In the genomic region with DNA sequence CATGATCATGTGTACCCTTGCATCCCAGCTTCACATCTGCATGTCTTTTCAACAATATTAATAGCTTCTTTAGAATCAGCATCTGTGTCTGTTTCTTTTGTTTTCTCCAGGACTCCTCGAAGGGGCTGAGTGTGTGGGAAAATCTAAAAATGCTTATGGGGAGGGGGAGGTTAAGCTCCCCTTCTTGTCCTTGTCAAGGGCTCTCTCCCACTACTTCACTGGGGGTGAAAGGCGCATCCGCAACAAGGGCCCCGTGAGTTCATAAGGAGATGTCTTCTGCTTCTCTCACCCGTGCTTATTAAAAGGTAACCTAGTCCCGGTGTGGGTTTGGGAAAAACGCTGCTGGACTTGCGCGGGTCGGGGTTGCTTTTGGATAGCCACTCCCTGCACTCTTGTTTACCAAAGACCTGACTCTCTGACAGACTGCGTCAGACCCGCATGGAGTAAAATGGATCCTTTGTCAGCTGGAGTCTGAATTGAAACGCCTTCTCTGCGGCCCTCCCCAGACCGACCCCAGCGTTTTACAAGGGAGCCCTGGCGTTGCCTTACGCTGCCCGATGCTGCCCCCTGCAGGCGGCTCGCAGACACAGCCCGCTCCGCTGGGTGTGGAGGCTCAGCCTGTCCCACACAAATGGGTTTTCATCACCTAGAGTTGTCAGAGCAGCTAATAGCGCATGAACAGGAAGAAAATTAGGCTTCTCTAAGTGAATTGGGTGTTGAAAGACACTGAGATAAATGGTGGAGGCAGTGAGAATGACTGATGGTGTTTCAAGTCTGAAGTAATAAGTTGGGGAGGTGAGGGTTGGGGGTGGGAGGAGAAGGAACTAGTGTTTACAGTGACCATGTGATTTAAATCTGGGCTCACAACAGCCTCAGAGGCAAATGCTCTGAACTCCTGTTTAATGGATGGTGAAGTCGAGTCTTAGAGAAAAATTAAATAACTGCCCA, we compare ENCODE assay signal across 1 cellular context.
A peak's percentile ranks its signal among the peaks of the same experiment; 100 is the strongest.
TF ChIP-seq lines count a peak whose summit lies in the region.

No MANE protein-coding gene starts in this region.

TF ChIP-seq in HEK293, 187 proteins besides CTCF, POLR2A, EP300 and RAD21 (continued from another document and continues in another):
- TF ChIP-seq, protein P1, sequence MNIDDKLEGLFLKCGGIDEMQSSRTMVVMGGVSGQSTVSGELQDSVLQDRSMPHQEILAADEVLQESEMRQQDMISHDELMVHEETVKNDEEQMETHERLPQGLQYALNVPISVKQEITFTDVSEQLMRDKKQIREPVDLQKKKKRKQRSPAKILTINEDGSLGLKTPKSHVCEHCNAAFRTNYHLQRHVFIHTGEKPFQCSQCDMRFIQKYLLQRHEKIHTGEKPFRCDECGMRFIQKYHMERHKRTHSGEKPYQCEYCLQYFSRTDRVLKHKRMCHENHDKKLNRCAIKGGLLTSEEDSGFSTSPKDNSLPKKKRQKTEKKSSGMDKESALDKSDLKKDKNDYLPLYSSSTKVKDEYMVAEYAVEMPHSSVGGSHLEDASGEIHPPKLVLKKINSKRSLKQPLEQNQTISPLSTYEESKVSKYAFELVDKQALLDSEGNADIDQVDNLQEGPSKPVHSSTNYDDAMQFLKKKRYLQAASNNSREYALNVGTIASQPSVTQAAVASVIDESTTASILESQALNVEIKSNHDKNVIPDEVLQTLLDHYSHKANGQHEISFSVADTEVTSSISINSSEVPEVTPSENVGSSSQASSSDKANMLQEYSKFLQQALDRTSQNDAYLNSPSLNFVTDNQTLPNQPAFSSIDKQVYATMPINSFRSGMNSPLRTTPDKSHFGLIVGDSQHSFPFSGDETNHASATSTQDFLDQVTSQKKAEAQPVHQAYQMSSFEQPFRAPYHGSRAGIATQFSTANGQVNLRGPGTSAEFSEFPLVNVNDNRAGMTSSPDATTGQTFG (tag by site-specific recombination; IDR thresholded peaks at IDR 0.05; ENCODE audit: borderline replicate concordance), result no peak
- TF ChIP-seq REPIN1 (tag by site-specific recombination; IDR thresholded peaks at IDR 0.05; ENCODE audit: low read depth) (no peak), ZNF501 (tag by site-specific recombination; IDR thresholded peaks at IDR 0.05) (peak; percentile 72; the same call in 1 of the 2 replicates), ZNF311 (tag by site-specific recombination; IDR thresholded peaks at IDR 0.05; ENCODE audit: borderline replicate concordance) (no peak), ZNF24 (tag by site-specific recombination; IDR thresholded peaks at IDR 0.05) (no peak), SCRT1 (tag by site-specific recombination; IDR thresholded peaks at IDR 0.05; ENCODE audit: borderline replicate concordance) (no peak), ZNF561 (tag by site-specific recombination; IDR thresholded peaks at IDR 0.05; ENCODE audit: borderline replicate concordance) (peak; percentile 28), ZNF585B (tag by site-specific recombination; IDR thresholded peaks at IDR 0.05) (no peak), ZNF350 (tag by site-specific recombination; IDR thresholded peaks at IDR 0.05) (no peak), KLF7 (tag by site-specific recombination; IDR thresholded peaks at IDR 0.05; ENCODE audit: borderline replicate concordance) (no peak), ZNF513 (tag by site-specific recombination; IDR thresholded peaks at IDR 0.05) (no peak), ZNF621 (tag by site-specific recombination; IDR thresholded peaks at IDR 0.05) (no peak), ZSCAN4 (tag by site-specific recombination; IDR thresholded peaks at IDR 0.05) (no peak), ZNF292 (tag by site-specific recombination; IDR thresholded peaks at IDR 0.05; ENCODE audit: borderline replicate concordance, low read depth) (no peak), SP2 (tag by site-specific recombination; IDR thresholded peaks at IDR 0.05) (peak; percentile 41), ZNF654 (tag by site-specific recombination; IDR thresholded peaks at IDR 0.05; ENCODE audit: low read depth) (peak; percentile 94), ZNF558 (tag by site-specific recombination; IDR thresholded peaks at IDR 0.05) (no peak), HIC1 (tag by site-specific recombination; IDR thresholded peaks at IDR 0.05) (no peak), ZNF174 (tag by site-specific recombination; IDR thresholded peaks at IDR 0.05) (no peak), ZIC2 (tag by site-specific recombination; IDR thresholded peaks at IDR 0.05) (peak; percentile 72), OSR2 (tag by site-specific recombination; IDR thresholded peaks at IDR 0.05) (no peak), HOXD13 (CRISPR knock-in tag; IDR thresholded peaks at IDR 0.05; ENCODE audit: borderline replicate concordance) (peak; percentile 81; the same call in 1 of the 2 replicates), SETDB1 (IDR thresholded peaks at IDR 0.05; ENCODE audit: insufficient read length, low read length) (no peak), HOXA7 (CRISPR knock-in tag; IDR thresholded peaks at IDR 0.05; ENCODE audit: borderline replicate concordance) (no peak), IKZF3 (tag by site-specific recombination; IDR thresholded peaks at IDR 0.05) (no peak), ZNF266 (tag by site-specific recombination; IDR thresholded peaks at IDR 0.05; ENCODE audit: low read depth) (no peak), ZNF169 (tag by site-specific recombination; IDR thresholded peaks at IDR 0.05) (no peak), ZNF26 (tag by site-specific recombination; IDR thresholded peaks at IDR 0.05) (no peak), ZBTB26 (tag by site-specific recombination; optimal IDR thresholded peaks at IDR 0.05) (no peak), GLIS1 (tag by site-specific recombination; IDR thresholded peaks at IDR 0.05) (peak; percentile 73), ZNF701 (tag by site-specific recombination; IDR thresholded peaks at IDR 0.05) (no peak), TRIM28 (IDR thresholded peaks at IDR 0.05; ENCODE audit: borderline replicate concordance, low read length) (peak; percentile 58; the same call in 1 of the 2 replicates), ZNF664 (tag by site-specific recombination; IDR thresholded peaks at IDR 0.05) (no peak), ZNF335 (tag by site-specific recombination; conservative IDR thresholded peaks at IDR 0.05) (no peak), ZNF362 (tag by site-specific recombination; IDR thresholded peaks at IDR 0.05) (no peak)
- TF ChIP-seq, protein P2, sequence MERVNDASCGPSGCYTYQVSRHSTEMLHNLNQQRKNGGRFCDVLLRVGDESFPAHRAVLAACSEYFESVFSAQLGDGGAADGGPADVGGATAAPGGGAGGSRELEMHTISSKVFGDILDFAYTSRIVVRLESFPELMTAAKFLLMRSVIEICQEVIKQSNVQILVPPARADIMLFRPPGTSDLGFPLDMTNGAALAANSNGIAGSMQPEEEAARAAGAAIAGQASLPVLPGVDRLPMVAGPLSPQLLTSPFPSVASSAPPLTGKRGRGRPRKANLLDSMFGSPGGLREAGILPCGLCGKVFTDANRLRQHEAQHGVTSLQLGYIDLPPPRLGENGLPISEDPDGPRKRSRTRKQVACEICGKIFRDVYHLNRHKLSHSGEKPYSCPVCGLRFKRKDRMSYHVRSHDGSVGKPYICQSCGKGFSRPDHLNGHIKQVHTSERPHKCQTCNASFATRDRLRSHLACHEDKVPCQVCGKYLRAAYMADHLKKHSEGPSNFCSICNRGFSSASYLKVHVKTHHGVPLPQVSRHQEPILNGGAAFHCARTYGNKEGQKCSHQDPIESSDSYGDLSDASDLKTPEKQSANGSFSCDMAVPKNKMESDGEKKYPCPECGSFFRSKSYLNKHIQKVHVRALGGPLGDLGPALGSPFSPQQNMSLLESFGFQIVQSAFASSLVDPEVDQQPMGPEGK (tag by site-specific recombination; IDR thresholded peaks at IDR 0.05), result peak; percentile 88
- TF ChIP-seq, protein P3, sequence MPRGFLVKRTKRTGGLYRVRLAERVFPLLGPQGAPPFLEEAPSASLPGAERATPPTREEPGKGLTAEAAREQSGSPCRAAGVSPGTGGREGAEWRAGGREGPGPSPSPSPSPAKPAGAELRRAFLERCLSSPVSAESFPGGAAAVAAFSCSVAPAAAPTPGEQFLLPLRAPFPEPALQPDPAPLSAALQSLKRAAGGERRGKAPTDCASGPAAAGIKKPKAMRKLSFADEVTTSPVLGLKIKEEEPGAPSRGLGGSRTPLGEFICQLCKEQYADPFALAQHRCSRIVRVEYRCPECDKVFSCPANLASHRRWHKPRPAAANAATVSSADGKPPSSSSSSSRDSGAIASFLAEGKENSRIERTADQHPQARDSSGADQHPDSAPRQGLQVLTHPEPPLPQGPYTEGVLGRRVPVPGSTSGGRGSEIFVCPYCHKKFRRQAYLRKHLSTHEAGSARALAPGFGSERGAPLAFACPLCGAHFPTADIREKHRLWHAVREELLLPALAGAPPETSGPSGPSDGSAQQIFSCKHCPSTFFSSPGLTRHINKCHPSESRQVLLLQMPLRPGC (tag by site-specific recombination; IDR thresholded peaks at IDR 0.05), result no peak
